In the genomic region with DNA sequence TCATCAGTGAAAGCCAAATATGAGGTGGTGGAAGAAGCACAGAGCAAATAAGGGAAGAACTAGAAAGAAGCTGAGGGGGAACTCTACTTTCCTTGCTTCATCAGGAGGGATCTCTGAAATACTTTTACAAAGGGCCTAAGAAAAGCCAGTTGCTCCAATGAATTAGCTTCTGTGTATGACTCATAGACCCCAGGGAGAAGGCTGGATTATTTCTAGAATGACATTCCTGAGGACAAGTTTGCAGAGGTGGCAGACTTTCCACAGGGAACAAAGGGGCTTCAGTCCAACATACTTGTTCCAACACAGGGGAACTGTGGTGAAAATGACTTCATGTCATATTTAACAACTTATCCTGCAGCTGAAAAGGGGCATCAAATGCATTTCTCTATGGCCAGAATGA, we compare ENCODE assay signal across 13 cellular contexts. TPM values are rescaled to one million over a fixed set of nuclear protein-coding genes. Genes with fewer than 3 reads are reported as not detected.
DNase-seq lines count a peak whose midpoint lies in the region; ATAC-seq, FAIRE-seq and TF ChIP-seq lines count a peak whose summit lies in the region.
"Had no signal": no experiment of that assay in that cellular context is flagged by ENCODE, and none has a peak within 500 bp of the region (broad histone marks: within the 10 kb centered on the region; RNA-seq: fewer than 3 reads in every experiment).

No MANE protein-coding gene starts in this region.

- DNase-seq in HCEC 1CT (peak; percentile 68), astrocyte of the spinal cord (ENCODE audit: low read depth, low spot score) (peak; percentile 60), iris pigment epithelial cell (ENCODE audit: low read depth) (peak; percentile 60), T-helper 1 cell (no peak), G401 (ENCODE audit: low spot score) (no peak)
- DNase-seq: activated T-cell treated with anti-CD3 and anti-CD28 coated beads, Interleukin-2, amount 50 U/mL, for 24 hours; caudate nucleus; left ventricle myocardium inferior; pancreas had no signal

- TF ChIP-seq CTCF in astrocyte of the spinal cord (IDR thresholded peaks at IDR 0.05; ENCODE audit: low read depth, low read length), result no peak

- ATAC-seq in GM18517 (IDR thresholded peaks at IDR 0.05; ENCODE audit: unreplicated experiment), result no peak
- no peak for ATAC-seq in GM18861 (IDR thresholded peaks at IDR 0.05; ENCODE audit: unreplicated experiment)
- ATAC-seq: gastroesophageal sphincter, pancreas had no signal

- H3K4me3 ChIP-seq in astrocyte of the spinal cord (ENCODE audit: low read depth, low read length), result no peak overlapping the region
- H3K4me3 ChIP-seq: gastroesophageal sphincter, left ventricle myocardium inferior, pancreas had no signal

- in situ Hi-C loops in astrocyte of the spinal cord (cut with HindIII; ENCODE audit: low sequenced_read_pairs), result no loop called here
- in situ Hi-C loops in G401 (cut with HindIII; ENCODE audit: low sequenced_read_pairs), result no loop called here

- peak; percentile 99 for FAIRE-seq in A204.1 (lab: Jason Lieb, UNC)
- FAIRE-seq: pancreas had no signal

RNA-seq across cellular contexts. Expression of a gene that starts 29.0 kb away (rescaled TPM):
- 28.7 and 41.5 TPM in 2 replicates for total RNA-seq in G401 (2014; rRNA removed; shearing (Covaris generic))

RNA-seq across cellular contexts. Expression of a gene that starts 29.8 kb away (rescaled TPM):
- 11.4 and 14.4 TPM in 2 replicates for total RNA-seq in G401 (2014; rRNA removed; shearing (Covaris generic))

RNA-seq across cellular contexts. Expression of a gene that starts 53.8 kb away (rescaled TPM):
- total RNA-seq in G401 (2014; rRNA removed; shearing (Covaris generic)), result 62.1 and 62.8 TPM in 2 replicates

RNA-seq across cellular contexts. Expression of a gene that starts 54.0 kb away (rescaled TPM):
- 120 and 137 TPM in 2 replicates for total RNA-seq in G401 (2014; rRNA removed; shearing (Covaris generic))

RNA-seq across cellular contexts. Expression of a gene that starts 57.5 kb away (rescaled TPM):
- total RNA-seq in G401 (2014; rRNA removed; shearing (Covaris generic)), result 0.81 TPM in 1 of 2 replicates, not detected in the other
- total RNA-seq: gastroesophageal sphincter had no signal

Comparison
In these comparisons a context has a peak if more than half of its experiments do, and no peak if none do; other contexts are left out.
1. DNase-seq: peak in HCEC 1CT (single experiment), astrocyte of the spinal cord (single experiment) and iris pigment epithelial cell (single experiment); none in T-helper 1 cell (0 of 5) and G401 (single experiment).